ENCODE assay signal across 18 cellular contexts in genomic region chr7:86647340-86648094, GRCh38. TPM values are rescaled to one million over a fixed set of nuclear protein-coding genes. Genes with fewer than 3 reads are reported as not detected.
DNase-seq lines count a peak whose midpoint lies in the region; ATAC-seq, FAIRE-seq and TF ChIP-seq lines count a peak whose summit lies in the region.
"Had no signal": no experiment of that assay in that cellular context is flagged by ENCODE, and none has a peak within 500 bp of the region (broad histone marks: within the 10 kb centered on the region; RNA-seq: fewer than 3 reads in every experiment).

No MANE protein-coding gene starts in this region.

- H3K4me1 ChIP-seq in kidney (ENCODE audit: control insufficient read depth in 1 of 2, insufficient read depth in 1 of 2, low read depth in 1 of 2, low read length in 2 of 2), result peaks cover 0 to 2% of the 10 kb centered on the region in 2 donors
- H3K4me1 ChIP-seq in ascending aorta, result no peaks in the 10 kb centered on the region
- H3K4me1 ChIP-seq: SJCRH30 had no signal

- no peaks in the 10 kb centered on the region for H3K27me3 ChIP-seq in ascending aorta
- H3K27me3 ChIP-seq: SJCRH30 had no signal

- H3K4me3 ChIP-seq in kidney (ENCODE audit: low read length in 2 of 2), result no peak overlapping the region
- H3K4me3 ChIP-seq in ascending aorta, result no peak overlapping the region
- H3K4me3 ChIP-seq: HAP-1, SJCRH30 had no signal

- DNase-seq in NCI-H1105 (lab: John Stamatoyannopoulos, UW), result peak; percentile 2
- DNase-seq in NCI-H2171 treated with DMSO at 0.1 percent for 48 hours (lab: John Stamatoyannopoulos, UW), result peak; percentile 2
- peak; percentile 69 for DNase-seq in globus pallidus (ENCODE audit: low spot score)
- DNase-seq in pons (ENCODE audit: low spot score), result peak; percentile 72
- no peak for DNase-seq in NCI-H446 (lab: John Stamatoyannopoulos, UW)
- no peak for DNase-seq in kidney
- DNase-seq in left ventricle myocardium superior, result no peak
- no peak for DNase-seq in ascending aorta (ENCODE audit: low spot score in 2 of 2)
- DNase-seq: ACHN, GF-D8, KG1, NCI-H1417 treated with DMSO at 0.1 percent for 48 hours, NCI-H187 treated with DMSO at 0.1 percent for 48 hours, NCI-H510A, SJCRH30 had no signal

- no peak for ATAC-seq in left ventricle myocardium superior

- H3K36me3 ChIP-seq in kidney (ENCODE audit: control insufficient read depth in 1 of 2, insufficient read depth in 2 of 2, low read length in 2 of 2), result no peaks in the 10 kb centered on the region
- H3K36me3 ChIP-seq in ascending aorta, result no peaks in the 10 kb centered on the region
- H3K36me3 ChIP-seq: HAP-1, SJCRH30 had no signal

- no peak for FAIRE-seq in kidney (lab: Jason Lieb, UNC)

- H3K9me3 ChIP-seq in kidney (ENCODE audit: control insufficient read depth in 1 of 2, low read length in 2 of 2) (no peaks in the 10 kb centered on the region), ascending aorta (no peaks in the 10 kb centered on the region)
- H3K9me3 ChIP-seq: HAP-1, SJCRH30 had no signal

- intact Hi-C loops in kidney (cut with DNase I), result no loop called here
- intact Hi-C loops in left ventricle myocardium superior (cut with micrococcal nuclease), result no loop called here
- intact Hi-C loops in ascending aorta (cut with DNase I), result no loop called here

- H3K9ac ChIP-seq in kidney (ENCODE audit: low read length in 2 of 2), result no peak overlapping the region

- H3K27ac ChIP-seq in kidney (ENCODE audit: low read depth in 2 of 2, low read length in 2 of 2), result no peak overlapping the region
- H3K27ac ChIP-seq in ascending aorta, result no peak overlapping the region
- H3K27ac ChIP-seq: C4-2B, SJCRH30 had no signal

- TF ChIP-seq CTCF in kidney (IDR thresholded peaks at IDR 0.05; ENCODE audit: borderline replicate concordance, extremely low read depth, insufficient read depth) (no peak), ascending aorta (IDR thresholded peaks at IDR 0.05) (no peak)

RNA-seq across cellular contexts. Expression of gene GRM3, which starts 3.8 kb away (rescaled TPM):
- total RNA-seq in kidney (not detected), left ventricle myocardium superior (not detected), ascending aorta (not detected)
- not detected for polyA plus RNA-seq in kidney (ENCODE audit: insufficient read depth, low read depth, low replicate concordance)
- total RNA-seq: HT-29, SJCRH30 had no signal

Comparison
In these comparisons a context has a peak if more than half of its experiments do, and no peak if none do; other contexts are left out.
1. DNase-seq: peak in NCI-H1105 (single experiment), NCI-H2171 treated with DMSO at 0.1 percent for 48 hours (single experiment), globus pallidus (single experiment) and pons (single experiment); none in NCI-H446 (0 of 2), kidney (single experiment), left ventricle myocardium superior (single experiment) and ascending aorta (0 of 2).